ENCODE assay signal across 19 cellular contexts in the genomic region with DNA sequence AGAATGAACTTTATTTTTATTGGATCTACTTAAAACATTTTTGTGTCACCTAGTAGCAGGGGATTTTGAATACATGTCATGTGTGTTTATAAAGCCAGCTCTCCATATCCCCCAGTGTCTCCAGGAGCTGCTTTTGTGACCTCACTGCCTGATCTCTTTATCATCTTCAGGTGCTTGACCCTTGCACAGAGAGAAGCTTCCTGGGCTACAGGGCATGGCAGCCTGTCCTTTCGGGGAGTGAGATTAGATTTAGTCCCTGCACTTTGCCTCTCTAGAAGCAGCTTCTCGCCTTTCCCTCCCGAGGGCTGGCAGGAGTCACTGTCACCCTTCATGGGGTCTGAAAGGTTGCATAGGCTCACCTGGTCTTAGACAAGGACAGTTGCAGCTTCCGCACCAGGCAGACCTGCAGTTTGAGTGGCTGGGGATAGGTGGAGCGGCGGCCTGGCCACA. TPM values are rescaled to one million over a fixed set of nuclear protein-coding genes. Genes with fewer than 3 reads are reported as not detected.
DNase-seq lines count a peak whose midpoint lies in the region; ATAC-seq and TF ChIP-seq lines count a peak whose summit lies in the region.
"Had no signal": no experiment of that assay in that cellular context is flagged by ENCODE, and none has a peak within 500 bp of the region (broad histone marks: within the 10 kb centered on the region; RNA-seq: fewer than 3 reads in every experiment).

No MANE protein-coding gene starts in this region.

- no peak for DNase-seq in natural killer cell treated with Interleukin-12 subunit alpha and Interleukin-12 subunit beta and Interleukin-15 and Interleukin-18, amount 100 ng/mL, for 72 hours (ENCODE audit: low spot score)
- DNase-seq in natural killer cell (no peak), NCI-H774 (lab: John Stamatoyannopoulos, UW) (no peak), SKM-1 (lab: John Stamatoyannopoulos, UW; ENCODE audit: unreplicated experiment) (no peak), hippocampal formation (lab: John Stamatoyannopoulos, UW) (no peak)
- no peak for DNase-seq in activated naive CD8-positive, alpha-beta T cell treated with anti-CD3 and anti-CD28 coated beads, Interleukin-2, amount 50 U/mL, for 24 hours
- DNase-seq: activated CD4-positive, alpha-beta T cell treated with anti-CD3 and anti-CD28 coated beads for 1 hour; kidney glomerular epithelial cell; mucosa of descending colon; NCI-H2081; NCI-H510A treated with DMSO at 0.1 percent for 48 hours; SHP77; stimulated activated CD4-positive, alpha-beta T cell treated with anti-CD3 and anti-CD28 coated beads, Interleukin-4, amount 100 ng/mL, for 4 hours; stimulated activated CD8-positive, alpha-beta memory T cell treated with anti-CD3 and anti-CD28 coated beads, Interleukin-4, amount 100 ng/mL, for 48 hours; T-helper 9 cell had no signal

- peak overlapping the region; percentile 23 to 50 for H3K27ac Mint-ChIP-seq in natural killer cell treated with Interleukin-12 subunit alpha and Interleukin-12 subunit beta and Interleukin-15 and Interleukin-18, amount 100 ng/mL, for 72 hours
- peak overlapping the region in 1 of 2 donors; percentile 7 for H3K27ac Mint-ChIP-seq in natural killer cell
- H3K27ac Mint-ChIP-seq in activated naive CD8-positive, alpha-beta T cell treated with anti-CD3 and anti-CD28 coated beads, Interleukin-2, amount 50 U/mL, for 24 hours, result peak overlapping the region; percentile 27

- no peaks in the 10 kb centered on the region for H3K27me3 Mint-ChIP-seq in natural killer cell treated with Interleukin-12 subunit alpha and Interleukin-12 subunit beta and Interleukin-15 and Interleukin-18, amount 100 ng/mL, for 72 hours
- no peaks in the 10 kb centered on the region for H3K27me3 Mint-ChIP-seq in natural killer cell (ENCODE audit: low read depth in 2 of 2)
- H3K27me3 Mint-ChIP-seq in activated naive CD8-positive, alpha-beta T cell treated with anti-CD3 and anti-CD28 coated beads, Interleukin-2, amount 50 U/mL, for 24 hours, result no peaks in the 10 kb centered on the region

- peak overlapping the region; percentile 17 for H3K4me3 Mint-ChIP-seq in natural killer cell treated with Interleukin-12 subunit alpha and Interleukin-12 subunit beta and Interleukin-15 and Interleukin-18, amount 100 ng/mL, for 72 hours
- H3K4me3 Mint-ChIP-seq in natural killer cell, result no peak overlapping the region
- no peak overlapping the region for H3K4me3 Mint-ChIP-seq in activated naive CD8-positive, alpha-beta T cell treated with anti-CD3 and anti-CD28 coated beads, Interleukin-2, amount 50 U/mL, for 24 hours

- no peaks in the 10 kb centered on the region for H3K9me3 Mint-ChIP-seq in natural killer cell treated with Interleukin-12 subunit alpha and Interleukin-12 subunit beta and Interleukin-15 and Interleukin-18, amount 100 ng/mL, for 72 hours
- no peaks in the 10 kb centered on the region for H3K9me3 Mint-ChIP-seq in natural killer cell
- no peaks in the 10 kb centered on the region for H3K9me3 Mint-ChIP-seq in activated naive CD8-positive, alpha-beta T cell treated with anti-CD3 and anti-CD28 coated beads, Interleukin-2, amount 50 U/mL, for 24 hours

- peaks cover 27% of the 10 kb centered on the region for H3K4me1 ChIP-seq in mesodermal cell (ENCODE audit: control insufficient read depth, insufficient read depth, low read length, poor library complexity, severe bottlenecking)

- peaks cover 29 to 34% of the 10 kb centered on the region in 2 donors for H3K4me1 Mint-ChIP-seq in natural killer cell treated with Interleukin-12 subunit alpha and Interleukin-12 subunit beta and Interleukin-15 and Interleukin-18, amount 100 ng/mL, for 72 hours (ENCODE audit: low read depth in 2 of 2)
- H3K4me1 Mint-ChIP-seq in natural killer cell, result peaks cover 11 to 21% of the 10 kb centered on the region in 2 donors
- H3K4me1 Mint-ChIP-seq in activated naive CD8-positive, alpha-beta T cell treated with anti-CD3 and anti-CD28 coated beads, Interleukin-2, amount 50 U/mL, for 24 hours, result peaks cover 22% of the 10 kb centered on the region

- peaks cover 92% of the 10 kb centered on the region for H3K36me3 ChIP-seq in mesodermal cell (ENCODE audit: control insufficient read depth, insufficient read depth, low read length)

- TF ChIP-seq CTCF in natural killer cell (IDR thresholded peaks at IDR 0.05), result no peak

- peaks cover 14% of the 10 kb centered on the region for H3K36me3 Mint-ChIP-seq in natural killer cell treated with Interleukin-12 subunit alpha and Interleukin-12 subunit beta and Interleukin-15 and Interleukin-18, amount 100 ng/mL, for 72 hours
- no peaks in the 10 kb centered on the region for H3K36me3 Mint-ChIP-seq in natural killer cell
- peaks cover 34% of the 10 kb centered on the region for H3K36me3 Mint-ChIP-seq in activated naive CD8-positive, alpha-beta T cell treated with anti-CD3 and anti-CD28 coated beads, Interleukin-2, amount 50 U/mL, for 24 hours (ENCODE audit: low read depth)

- intact Hi-C loops in natural killer cell (cut with micrococcal nuclease), result no loop called here

- H3K9me3 ChIP-seq in mesodermal cell (ENCODE audit: control insufficient read depth, low read length), result no peaks in the 10 kb centered on the region
- H3K9me3 ChIP-seq: mucosa of descending colon, pancreas, thoracic aorta had no signal

- H3K4me3 ChIP-seq in mesodermal cell (ENCODE audit: extremely low read depth, insufficient read depth, low read length, poor library complexity, severe bottlenecking), result no peak overlapping the region
- H3K4me3 ChIP-seq: mucosa of descending colon, pancreas, thoracic aorta had no signal

- H3K27ac ChIP-seq in mesodermal cell (ENCODE audit: low read depth, low read length, severe bottlenecking), result peak overlapping the region; percentile 78
- H3K27ac ChIP-seq: pancreas, thoracic aorta had no signal

- WGBS in mesodermal cell (ENCODE audit: insufficient coverage in 2 of 2), 2 experiments, result 91% methylated on average over 4 of the region's 6 CpGs

- no peak for ATAC-seq in natural killer cell treated with Interleukin-12 subunit alpha and Interleukin-12 subunit beta and Interleukin-15 and Interleukin-18, amount 100 ng/mL, for 72 hours
- ATAC-seq in natural killer cell, result no peak
- no peak for ATAC-seq in activated naive CD8-positive, alpha-beta T cell treated with anti-CD3 and anti-CD28 coated beads, Interleukin-2, amount 50 U/mL, for 24 hours
- no peak for ATAC-seq in GM19324 (IDR thresholded peaks at IDR 0.05; ENCODE audit: low FRiP score, unreplicated experiment)
- ATAC-seq: mucosa of descending colon had no signal

RNA-seq across cellular contexts. Expression of a gene that starts 42.7 kb away (rescaled TPM):
- total RNA-seq in natural killer cell treated with Interleukin-12 subunit alpha and Interleukin-12 subunit beta and Interleukin-15 and Interleukin-18, amount 100 ng/mL, for 72 hours, result 100 to 1,000 TPM in 1 of 2 donors, 10 to 100 TPM in 1; 83.0 to 139 TPM
- total RNA-seq in natural killer cell, result 10 to 100 TPM; 47.9 to 53.6 (median 48.3) TPM
- polyA plus RNA-seq in mesodermal cell (2013, experiment 1 of 2), result 36.8 TPM
- 28.0 TPM for polyA plus RNA-seq in mesodermal cell (2013, experiment 2 of 2)
